In genomic region chr11:18314794-18315523, GRCh38 we compare ENCODE assay signal across 24 cellular contexts. TPM values are rescaled to one million over a fixed set of nuclear protein-coding genes. Genes with fewer than 3 reads are reported as not detected.
DNase-seq lines count a peak whose midpoint lies in the region; ATAC-seq and TF ChIP-seq lines count a peak whose summit lies in the region.
"Had no signal": no experiment of that assay in that cellular context is flagged by ENCODE, and none has a peak within 500 bp of the region (broad histone marks: within the 10 kb centered on the region; RNA-seq: fewer than 3 reads in every experiment).

No MANE protein-coding gene starts in this region.

- H3K27me3 ChIP-seq in OCI-LY3 (ENCODE audit: low read depth, low read length) (no peaks in the 10 kb centered on the region), thoracic aorta (replicated peaks; ENCODE audit: insufficient read depth) (no peaks in the 10 kb centered on the region)
- H3K27me3 ChIP-seq: BLaER1 treated with 17β-estradiol and CSF1 and Interleukin-3, amounts not matched to agents 10 nM and 100 nM; SJSA1; testis had no signal

- H4K20me1 ChIP-seq in OCI-LY3 (ENCODE audit: insufficient read depth, low read length) = peaks cover 21% of the 10 kb centered on the region; the same call in 1 of the 2 replicates

- H3K27ac Mint-ChIP-seq in activated CD4-positive, alpha-beta T cell treated with anti-CD3 and anti-CD28 coated beads, Interleukin-2, amount 10 ng/mL, durations not matched to agents 7 days and 5 days = peak overlapping the region; percentile 15
- H3K27ac Mint-ChIP-seq: activated CD8-positive, alpha-beta memory T cell treated with anti-CD3 and anti-CD28 coated beads, Interleukin-2, amount 10 ng/mL, durations not matched to agents 7 days and 5 days; activated T-helper 2 cell treated with anti-CD3 and anti-CD28 coated beads, Interferon-gamma antibody, Interleukin-2, Interleukin-4, amounts not matched to agents 10 μg/mL and 5 μg/mL and 100 μg/mL, durations not matched to agents 14 hours and 24 hours and 36 hours had no signal

- H3K9ac ChIP-seq in OCI-LY3 (ENCODE audit: low read length) = no peak overlapping the region

- CTCF ChIA-PET in activated CD4-positive, alpha-beta T cell treated with anti-CD3 and anti-CD28 coated beads, Interleukin-2, amount 10 ng/mL, durations not matched to agents 7 days and 5 days (lab: Charles Lee) = interaction anchor here (0.6 to 1.4 kb wide), 7 partner anchors 8 to 150 kb away, joined by 3 to 6 read pairs (median 4); no protein-coding TSS in a partner anchor

- H3K36me3 ChIP-seq in OCI-LY3 (replicated peaks; ENCODE audit: low read depth, low read length) (peaks cover 36% of the 10 kb centered on the region), thoracic aorta (no peaks in the 10 kb centered on the region)

- H3K36me3 Mint-ChIP-seq in activated CD4-positive, alpha-beta T cell treated with anti-CD3 and anti-CD28 coated beads, Interleukin-2, amount 10 ng/mL, durations not matched to agents 7 days and 5 days (ENCODE audit: low read depth) = peaks cover 34% of the 10 kb centered on the region

- H3K4me2 ChIP-seq in OCI-LY3 (ENCODE audit: low read length) = peak overlapping the region; percentile 20; the same call in 1 of the 2 replicates

- no peak overlapping the region for H2AFZ ChIP-seq in OCI-LY3 (ENCODE audit: low read depth, low read length)

- TF ChIP-seq CTCF in OCI-LY3 (IDR thresholded peaks at IDR 0.05; ENCODE audit: low read depth, low read length) (no peak), thoracic aorta (IDR thresholded peaks at IDR 0.05) (no peak)

- H3K27ac ChIP-seq in OCI-LY3 (ENCODE audit: low read length) (peak overlapping the region; percentile 18), thoracic aorta (peak overlapping the region; percentile 87 to 90)

- no peaks in the 10 kb centered on the region for H3K9me3 Mint-ChIP-seq in activated CD4-positive, alpha-beta T cell treated with anti-CD3 and anti-CD28 coated beads, Interleukin-2, amount 10 ng/mL, durations not matched to agents 7 days and 5 days
- H3K9me3 Mint-ChIP-seq: activated T-helper 2 cell treated with anti-CD3 and anti-CD28 coated beads, Interferon-gamma antibody, Interleukin-2, Interleukin-4, amounts not matched to agents 10 μg/mL and 5 μg/mL and 100 μg/mL, durations not matched to agents 14 hours and 24 hours and 36 hours; effector memory CD8-positive, alpha-beta T cell; immature natural killer cell had no signal

- H3K4me1 ChIP-seq in OCI-LY3 (ENCODE audit: low read length) (peaks cover 66% of the 10 kb centered on the region), thoracic aorta (ENCODE audit: control insufficient read depth in 1 of 2, low read depth in 2 of 2) (peaks cover 49 to 61% of the 10 kb centered on the region in 2 donors)

- H3K4me3 ChIP-seq in OCI-LY3 (ENCODE audit: low read length) (no peak overlapping the region), thoracic aorta (no peak overlapping the region)
- H3K4me3 ChIP-seq: BLaER1 treated with 17β-estradiol and CSF1 and Interleukin-3, amounts not matched to agents 10 nM and 100 nM; SJSA1; testis had no signal

- ATAC-seq in thoracic aorta (ENCODE audit: insufficient number of reproducible peaks, low FRiP score, low read depth) = no peak
- no peak for ATAC-seq in GM18907 (IDR thresholded peaks at IDR 0.05; ENCODE audit: unreplicated experiment)
- no peak for ATAC-seq in HG02840 (IDR thresholded peaks at IDR 0.05; ENCODE audit: low FRiP score, unreplicated experiment)
- ATAC-seq: activated CD4-positive, CD25-positive, alpha-beta regulatory T cell treated with anti-CD3 and anti-CD28 coated beads, Interleukin-2, amount 50 U/mL, for 24 hours; activated CD8-positive, alpha-beta memory T cell treated with anti-CD3 and anti-CD28 coated beads, Interleukin-2, amount 10 ng/mL, durations not matched to agents 7 days and 5 days; effector memory CD8-positive, alpha-beta T cell had no signal

- POLR2A ChIA-PET in activated CD4-positive, alpha-beta T cell treated with anti-CD3 and anti-CD28 coated beads, Interleukin-2, amount 10 ng/mL, durations not matched to agents 7 days and 5 days (lab: Charles Lee) = no interaction called here

- no peak overlapping the region for H3K4me3 Mint-ChIP-seq in activated CD4-positive, alpha-beta T cell treated with anti-CD3 and anti-CD28 coated beads, Interleukin-2, amount 10 ng/mL, durations not matched to agents 7 days and 5 days
- H3K4me3 Mint-ChIP-seq: activated CD8-positive, alpha-beta memory T cell treated with anti-CD3 and anti-CD28 coated beads, Interleukin-2, amount 10 ng/mL, durations not matched to agents 7 days and 5 days; effector memory CD8-positive, alpha-beta T cell; immature natural killer cell had no signal

- peaks cover 73% of the 10 kb centered on the region for H3K79me2 ChIP-seq in OCI-LY3 (ENCODE audit: low read length)

- H3K9me3 ChIP-seq in OCI-LY3 (ENCODE audit: insufficient read depth, low read length) (no peaks in the 10 kb centered on the region), thoracic aorta (no peaks in the 10 kb centered on the region)
- H3K9me3 ChIP-seq: BLaER1 treated with 17β-estradiol and CSF1 and Interleukin-3, amounts not matched to agents 10 nM and 100 nM; SJSA1; testis had no signal

- no peaks in the 10 kb centered on the region for H3K27me3 Mint-ChIP-seq in activated CD4-positive, alpha-beta T cell treated with anti-CD3 and anti-CD28 coated beads, Interleukin-2, amount 10 ng/mL, durations not matched to agents 7 days and 5 days
- H3K27me3 Mint-ChIP-seq: activated CD8-positive, alpha-beta memory T cell treated with anti-CD3 and anti-CD28 coated beads, Interleukin-2, amount 10 ng/mL, durations not matched to agents 7 days and 5 days; effector memory CD8-positive, alpha-beta T cell had no signal

- DNase-seq in activated CD4-positive, alpha-beta T cell treated with anti-CD3 and anti-CD28 coated beads, Interleukin-2, amount 10 ng/mL, durations not matched to agents 7 days and 5 days = no peak
- DNase-seq in activated CD4-positive, alpha-beta T cell treated with anti-CD3 and anti-CD28 coated beads, Interleukin-2, amount 50 U/mL, for 48 hours = no peak
- DNase-seq in iris pigment epithelial cell (ENCODE audit: low read depth) = peak; percentile 12
- DNase-seq in thoracic aorta (ENCODE audit: low spot score) = no peak
- DNase-seq in KG1 (lab: John Stamatoyannopoulos, UW) = no peak
- DNase-seq: activated CD8-positive, alpha-beta memory T cell treated with anti-CD3 and anti-CD28 coated beads, Interleukin-2, amount 10 ng/mL, durations not matched to agents 7 days and 5 days; DMS53; effector memory CD8-positive, alpha-beta T cell; head of caudate nucleus; immature natural killer cell; NCI-H2081; NCI-H524 treated with DMSO at 0.1 percent for 48 hours; OCI-M1; stimulated activated CD4-positive, alpha-beta T cell treated with anti-CD3 and anti-CD28 coated beads, Interleukin-12 subunit alpha, Interleukin-12 subunit beta, amount 100 ng/mL, for 4 hours; testis had no signal

- H3K4me1 Mint-ChIP-seq in activated CD4-positive, alpha-beta T cell treated with anti-CD3 and anti-CD28 coated beads, Interleukin-2, amount 10 ng/mL, durations not matched to agents 7 days and 5 days = peaks cover 28% of the 10 kb centered on the region

RNA-seq across cellular contexts. Expression of gene HPS5, which starts 7.0 kb away (rescaled TPM):
- total RNA-seq in activated CD4-positive, alpha-beta T cell treated with anti-CD3 and anti-CD28 coated beads, Interleukin-2, amount 10 ng/mL, durations not matched to agents 7 days and 5 days = 10 to 100 TPM; 17.6 TPM
- total RNA-seq in thoracic aorta = 100 to 1,000 TPM in 1 of 2 donors, 10 to 100 TPM in 1; 42.9 to 139 TPM

RNA-seq across cellular contexts. Expression of gene GTF2H1, which starts 7.4 kb away (rescaled TPM):
- 10 to 100 TPM; 50.6 to 57.6 TPM for total RNA-seq in activated CD4-positive, alpha-beta T cell treated with anti-CD3 and anti-CD28 coated beads, Interleukin-2, amount 10 ng/mL, durations not matched to agents 7 days and 5 days
- 10 to 100 TPM; 32.9 to 58.1 TPM for total RNA-seq in thoracic aorta

RNA-seq across cellular contexts. Expression of gene SAA1, which starts 48.9 kb away (rescaled TPM):
- not detected for total RNA-seq in activated CD4-positive, alpha-beta T cell treated with anti-CD3 and anti-CD28 coated beads, Interleukin-2, amount 10 ng/mL, durations not matched to agents 7 days and 5 days
- total RNA-seq in thoracic aorta = 10 to 100 TPM in 1 of 2 donors, 1 to 10 TPM in 1; 6.5 to 18.9 TPM
- total RNA-seq: activated CD8-positive, alpha-beta memory T cell treated with anti-CD3 and anti-CD28 coated beads, Interleukin-2, amount 10 ng/mL, durations not matched to agents 7 days and 5 days; activated T-helper 2 cell treated with anti-CD3 and anti-CD28 coated beads, Interferon-gamma antibody, Interleukin-2, Interleukin-4, amounts not matched to agents 10 μg/mL and 5 μg/mL and 100 μg/mL, durations not matched to agents 14 hours and 24 hours and 36 hours; fibroblast of lung; pulmonary artery endothelial cell; SJSA1; testis had no signal

Comparison
In these comparisons a context has a peak if more than half of its experiments do, and no peak if none do; other contexts are left out.
1. RNA of gene SAA1, which starts 48.9 kb away (total RNA-seq): 6.5 to 18.9 TPM in thoracic aorta; not detected in activated CD4-positive, alpha-beta T cell treated with anti-CD3 and anti-CD28 coated beads, Interleukin-2, amount 10 ng/mL, durations not matched to agents 7 days and 5 days; every median in the first group is over 4 times any median in the second.